ENCODE assay signal across 27 cellular contexts in genomic region chr1:204701229-204701628, GRCh38.
"Had no signal": no experiment of that assay in that cellular context is flagged by ENCODE, and none has a peak within 500 bp of the region (broad histone marks: within the 10 kb centered on the region; RNA-seq: fewer than 3 reads in every experiment).

No MANE protein-coding gene starts in this region.

- H3K9me3 ChIP-seq: suprapubic skin, testis, thoracic aorta, thyroid gland, tibial artery, tibial nerve, transverse colon, upper lobe of left lung, upper lobe of right lung, uterus, vagina had no signal

- H3K4me3 ChIP-seq: suprapubic skin, testis, thoracic aorta, thyroid gland, tibial artery, tibial nerve, transverse colon, upper lobe of left lung, upper lobe of right lung, uterus, vagina had no signal

- FAIRE-seq: urothelium cell line had no signal

- DNase-seq: stimulated activated CD4-positive, alpha-beta T cell treated with anti-CD3 and anti-CD28 coated beads, Interleukin-2, amount 100 ng/mL, for 24 hours; stimulated activated CD4-positive, alpha-beta T cell treated with anti-CD3 and anti-CD28 coated beads, Interleukin-2, amount 100 ng/mL, for 48 hours; stimulated activated CD4-positive, alpha-beta T cell treated with anti-CD3 and anti-CD28 coated beads, Interleukin-4, amount 100 ng/mL, for 1 hour; stimulated activated CD4-positive, alpha-beta T cell treated with anti-CD3 and anti-CD28 coated beads, Interleukin-4, amount 100 ng/mL, for 24 hours; stimulated activated CD4-positive, alpha-beta T cell treated with anti-CD3 and anti-CD28 coated beads, Interleukin-4, amount 100 ng/mL, for 4 hours; stimulated activated CD8-positive, alpha-beta memory T cell treated with anti-CD3 and anti-CD28 coated beads, Interleukin-4, amount 100 ng/mL, for 48 hours; stimulated activated naive B cell treated with anti-CD40 and anti-IgM and Interleukin-4, amounts not matched to agents 10 μg/mL and 1 μg/mL and 100 μg/mL, for 72 hours; stimulated activated naive CD4-positive, alpha-beta T cell; stimulated activated naive CD4-positive, alpha-beta T cell treated with Interleukin-2 at 50 U/mL for 16 hours; stimulated activated naive CD8-positive, alpha-beta T cell treated with anti-CD3 and anti-CD28 coated beads, Interleukin-15, amount 100 ng/mL, for 72 hours; stimulated activated naive CD8-positive, alpha-beta T cell treated with anti-CD3 and anti-CD28 coated beads, Interleukin-15, Interleukin-2, amounts not matched to agents 100 U/mL and 50 U/mL, for 24 hours; substantia nigra; testis; thyroid gland; transverse colon; trophoblast cell; upper lobe of left lung; upper lobe of right lung; uterus had no signal

- H3K4me1 ChIP-seq: testis, thyroid gland, tibial artery, tibial nerve, upper lobe of left lung, upper lobe of right lung, uterus, vagina had no signal

- ATAC-seq: stimulated activated effector memory CD8-positive, alpha-beta T cell treated with anti-CD3 and anti-CD28 coated beads, Interleukin-12 subunit alpha, Interleukin-12 subunit beta, amount 100 ng/mL, for 72 hours; stimulated activated memory B cell treated with anti-CD40 and anti-IgM and Interleukin-4, amounts not matched to agents 10 μg/mL and 1 μg/mL and 100 μg/mL, for 72 hours; stimulated activated naive B cell treated with anti-CD40 and anti-IgM and Interleukin-4, amounts not matched to agents 10 μg/mL and 1 μg/mL and 100 μg/mL, for 72 hours; stimulated activated naive CD8-positive, alpha-beta T cell treated with anti-CD3 and anti-CD28 coated beads, Interleukin-15, amount 100 ng/mL, for 72 hours; stimulated activated naive CD8-positive, alpha-beta T cell treated with anti-CD3 and anti-CD28 coated beads, Interleukin-15, Interleukin-2, amounts not matched to agents 100 U/mL and 50 U/mL, for 24 hours; upper lobe of right lung had no signal

- H3K36me3 ChIP-seq: suprapubic skin, thoracic aorta, thyroid gland, tibial artery, tibial nerve, transverse colon, upper lobe of left lung, upper lobe of right lung, uterus, vagina had no signal

- H3K27me3 ChIP-seq: testis, thyroid gland, tibial nerve, transverse colon, upper lobe of left lung, uterus, vagina had no signal

- H3K27ac ChIP-seq: suprapubic skin, testis, thoracic aorta, thyroid gland, tibial artery, tibial nerve, transverse colon, upper lobe of left lung, upper lobe of right lung, uterus, vagina had no signal
